In the genomic region with DNA sequence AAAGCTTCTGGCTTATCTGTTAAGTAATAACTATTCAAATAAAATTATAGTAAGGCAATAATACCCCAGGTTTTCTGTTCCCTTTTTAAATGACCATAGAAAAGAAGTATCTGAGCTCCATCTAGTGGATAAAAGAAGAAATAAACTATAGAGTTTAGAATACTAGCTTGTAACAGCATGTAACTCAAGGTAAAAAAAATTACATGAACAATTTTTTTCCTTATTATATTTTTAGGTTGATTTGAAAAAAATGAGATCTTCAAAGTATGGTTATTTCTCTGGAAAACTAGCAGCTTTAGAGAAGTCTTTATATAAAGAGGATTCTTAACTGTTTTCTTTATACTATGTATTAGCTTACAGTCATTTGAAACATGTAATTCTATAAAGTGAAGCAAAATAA, we compare ENCODE assay signal across 9 cellular contexts. TPM values are rescaled to one million over a fixed set of nuclear protein-coding genes. Genes with fewer than 3 reads are reported as not detected.
DNase-seq lines count a peak whose midpoint lies in the region; ATAC-seq and TF ChIP-seq lines count a peak whose summit lies in the region.
"Had no signal": no experiment of that assay in that cellular context is flagged by ENCODE, and none has a peak within 500 bp of the region (broad histone marks: within the 10 kb centered on the region; RNA-seq: fewer than 3 reads in every experiment).

No MANE protein-coding gene starts in this region.

- intact Hi-C loops in Panc1 (cut with micrococcal nuclease; ENCODE audit: unreplicated experiment) = loop anchor here (10.0 kb wide), 1 partner anchor 215 kb away; no protein-coding TSS in a partner anchor

- H3K4me3 ChIP-seq in Panc1 (ENCODE audit: low read depth in 2 of 2, low read length in 2 of 2) = no peak overlapping the region

- H3K4me1 Mint-ChIP-seq in activated T-cell treated with anti-CD3 and anti-CD28 coated beads, Interleukin-2, amount 50 U/mL, for 72 hours (ENCODE audit: low read depth) = no peaks in the 10 kb centered on the region

- no peak overlapping the region for H3K4me3 Mint-ChIP-seq in activated T-cell treated with anti-CD3 and anti-CD28 coated beads, Interleukin-2, amount 50 U/mL, for 72 hours
- H3K4me3 Mint-ChIP-seq: T-helper 1 cell treated with Interleukin-12 subunit alpha and Interleukin-12 subunit beta and Interleukin-4 antibody, amounts not matched to agents 30 μg/mL and 1 μg/mL, for 36 hours had no signal

- in situ Hi-C loops in Panc1 (cut with HindIII; ENCODE audit: low pct_unique_long_range_greater_than_20kb, low sequenced_read_pairs) = no loop called here

- no peaks in the 10 kb centered on the region for H3K9me3 ChIP-seq in Panc1 (ENCODE audit: control insufficient read depth, insufficient read depth, low read depth, low read length)

- H3K27me3 ChIP-seq in Panc1 (ENCODE audit: control insufficient read depth, insufficient read depth, low read length) = no peaks in the 10 kb centered on the region

- CTCF ChIA-PET in Panc1 (lab: Charles Lee) = interaction anchor here (0.5 to 1.3 kb wide), 8 partner anchors 12 to 296 kb away, joined by 3 to 6 read pairs (median 3); no protein-coding TSS in a partner anchor

- TF ChIP-seq CTCF in Panc1 (IDR thresholded peaks at IDR 0.05) (no peak; the same call in 1 of the 2 replicates), omental fat pad (IDR thresholded peaks at IDR 0.05) (no peak)

- H3K4me1 ChIP-seq in Panc1 (ENCODE audit: control insufficient read depth, insufficient read depth, low read length) = no peaks in the 10 kb centered on the region

- H3K27ac ChIP-seq in Panc1 (ENCODE audit: low read length) = no peak overlapping the region

- no peaks in the 10 kb centered on the region for H3K9me3 Mint-ChIP-seq in activated T-cell treated with anti-CD3 and anti-CD28 coated beads, Interleukin-2, amount 50 U/mL, for 72 hours
- H3K9me3 Mint-ChIP-seq: T-helper 1 cell treated with Interleukin-12 subunit alpha and Interleukin-12 subunit beta and Interleukin-4 antibody, amounts not matched to agents 30 μg/mL and 1 μg/mL, for 36 hours had no signal

- ATAC-seq in GM21786 (IDR thresholded peaks at IDR 0.05; ENCODE audit: unreplicated experiment) (peak; percentile 70), Panc1 (peak; percentile 71), omental fat pad (ENCODE audit: low FRiP score) (peak; percentile 66)
- no peak for ATAC-seq in activated T-cell treated with anti-CD3 and anti-CD28 coated beads, Interleukin-2, amount 50 U/mL, for 72 hours (replicated peaks in 1 of 2)

- peaks cover 2 to 6% of the 10 kb centered on the region in 2 donors for H3K36me3 Mint-ChIP-seq in activated T-cell treated with anti-CD3 and anti-CD28 coated beads, Interleukin-2, amount 50 U/mL, for 72 hours (ENCODE audit: insufficient read depth in 2 of 2)

- no TSS peak for BruUV-seq in Panc1 (replicated peaks; lab: Mats Ljungman, UMichigan)

- H3K27ac Mint-ChIP-seq in activated T-cell treated with anti-CD3 and anti-CD28 coated beads, Interleukin-2, amount 50 U/mL, for 72 hours = no peak overlapping the region
- H3K27ac Mint-ChIP-seq: T-helper 1 cell treated with Interleukin-12 subunit alpha and Interleukin-12 subunit beta and Interleukin-4 antibody, amounts not matched to agents 30 μg/mL and 1 μg/mL, for 36 hours had no signal

- DNase-seq in EL (peak; percentile 25), KG1 (lab: John Stamatoyannopoulos, UW) (peak; percentile 10), Panc1 (ENCODE audit: low read depth, low spot score) (no peak), epidermal melanocyte (ENCODE audit: insufficient read length, low spot score) (peak; percentile 19), omental fat pad (ENCODE audit: low spot score) (no peak)
- DNase-seq in stimulated activated CD4-positive, alpha-beta T cell treated with anti-CD3 and anti-CD28 coated beads, Interleukin-1b, Interleukin-23, amount 100 ng/mL, for 48 hours = no peak
- no peak for DNase-seq in activated T-cell treated with anti-CD3 and anti-CD28 coated beads, Interleukin-2, amount 50 U/mL, for 72 hours

- POLR2A ChIA-PET in Panc1 (lab: Charles Lee) = no interaction called here

- no peaks in the 10 kb centered on the region for H3K27me3 Mint-ChIP-seq in activated T-cell treated with anti-CD3 and anti-CD28 coated beads, Interleukin-2, amount 50 U/mL, for 72 hours (ENCODE audit: low read depth)

- peaks cover 75% of the 10 kb centered on the region for H3K36me3 ChIP-seq in Panc1 (ENCODE audit: control insufficient read depth, insufficient read depth, low read length)

RNA-seq across cellular contexts. Expression of gene NCKAP1, which starts 58.1 kb away (rescaled TPM):
- 174 TPM for total RNA-seq in Panc1 (2021; ENCODE audit: unreplicated experiment)
- polyA plus RNA-seq in Panc1 (2012; ENCODE audit: insufficient read length) = 63.3 TPM
- 100 to 1,000 TPM; 114 to 144 (median 124) TPM for total RNA-seq in omental fat pad
- total RNA-seq in activated T-cell treated with anti-CD3 and anti-CD28 coated beads, Interleukin-2, amount 50 U/mL, for 72 hours = 10 to 100 TPM in 1 of 2 donors, 1 to 10 TPM in 1; 9.3 to 12.4 TPM

Comparison
In these comparisons a context has a peak if more than half of its experiments do, and no peak if none do; other contexts are left out.
1. DNase-seq: peak in EL (single experiment), KG1 (single experiment) and epidermal melanocyte (single experiment); none in Panc1 (single experiment), omental fat pad (single experiment), stimulated activated CD4-positive, alpha-beta T cell treated with anti-CD3 and anti-CD28 coated beads, Interleukin-1b, Interleukin-23, amount 100 ng/mL, for 48 hours (single experiment) and activated T-cell treated with anti-CD3 and anti-CD28 coated beads, Interleukin-2, amount 50 U/mL, for 72 hours (0 of 2).
2. ATAC-seq: peak in GM21786 (single experiment), Panc1 (single experiment) and omental fat pad (single experiment); none in activated T-cell treated with anti-CD3 and anti-CD28 coated beads, Interleukin-2, amount 50 U/mL, for 72 hours (0 of 2).
3. RNA of gene NCKAP1, which starts 58.1 kb away (total RNA-seq): 174 TPM in Panc1 (single experiment) and 114 to 144 TPM in omental fat pad; 9.3 to 12.4 TPM in activated T-cell treated with anti-CD3 and anti-CD28 coated beads, Interleukin-2, amount 50 U/mL, for 72 hours; every median in the first group is over 4 times any median in the second.